Comparison of ENCODE assay signal across 15 cellular contexts in genomic region chr11:95487938-95488337, GRCh38.
"Had no signal": no experiment of that assay in that cellular context is flagged by ENCODE, and none has a peak within 500 bp of the region (broad histone marks: within the 10 kb centered on the region; RNA-seq: fewer than 3 reads in every experiment).

No MANE protein-coding gene starts in this region.

- H3K27me3 Mint-ChIP-seq: naive B cell had no signal

- H3K4me3 Mint-ChIP-seq: naive B cell, nephron had no signal

- H3K36me3 ChIP-seq: esophagus muscularis mucosa, gastrocnemius medialis, right atrium auricular region, tibial nerve, upper lobe of right lung, vagina had no signal

- H3K27ac ChIP-seq: coronary artery, esophagus muscularis mucosa, gastrocnemius medialis, right atrium auricular region, testis, upper lobe of right lung, vagina had no signal

- H3K27ac Mint-ChIP-seq: nephron had no signal

- H3K27me3 ChIP-seq: esophagus muscularis mucosa, gastrocnemius medialis, right atrium auricular region, testis, tibial nerve, upper lobe of right lung, vagina had no signal

- DNase-seq: effector CD4-positive, alpha-beta T cell; gastrocnemius medialis; posterior cingulate gyrus; small intestine; stimulated activated CD4-positive, alpha-beta T cell treated with anti-CD3 and anti-CD28 coated beads, Interleukin-12 subunit alpha, Interleukin-12 subunit beta, amount 100 ng/mL, for 4 hours; stimulated activated naive CD8-positive, alpha-beta T cell treated with anti-CD3 and anti-CD28 coated beads, Interleukin-15, Interleukin-2, amounts not matched to agents 100 U/mL and 50 U/mL, for 24 hours; testis; upper lobe of right lung had no signal

- H3K4me1 Mint-ChIP-seq: nephron had no signal

- H3K4me1 ChIP-seq: esophagus muscularis mucosa, gastrocnemius medialis, right atrium auricular region, testis, upper lobe of right lung, vagina had no signal

- H3K4me3 ChIP-seq: coronary artery, esophagus muscularis mucosa, gastrocnemius medialis, right atrium auricular region, testis, tibial nerve, upper lobe of right lung, vagina had no signal

- ATAC-seq: gastrocnemius medialis, upper lobe of right lung had no signal

- H3K9me3 ChIP-seq: gastrocnemius medialis, right atrium auricular region, testis, upper lobe of right lung, vagina had no signal
